In genomic region chr14:76951149-76951548, GRCh38 we compare ENCODE assay signal across 16 cellular contexts.
A peak's percentile ranks its signal among the peaks of the same experiment; 100 is the strongest.
DNase-seq lines count a peak whose midpoint lies in the region; ATAC-seq and TF ChIP-seq lines count a peak whose summit lies in the region.
"Had no signal": no experiment of that assay in that cellular context is flagged by ENCODE, and none has a peak within 500 bp of the region (broad histone marks: within the 10 kb centered on the region; RNA-seq: fewer than 3 reads in every experiment).

No MANE protein-coding gene starts in this region.

- H3K4me1 Mint-ChIP-seq in activated naive CD8-positive, alpha-beta T cell treated with anti-CD3 and anti-CD28 coated beads, Interleukin-2, amount 50 U/mL, for 24 hours, result peaks cover 73% of the 10 kb centered on the region

- no peaks in the 10 kb centered on the region for H3K36me3 Mint-ChIP-seq in activated naive CD8-positive, alpha-beta T cell treated with anti-CD3 and anti-CD28 coated beads, Interleukin-2, amount 50 U/mL, for 24 hours (ENCODE audit: low read depth)

- no peaks in the 10 kb centered on the region for H3K9me3 Mint-ChIP-seq in activated naive CD8-positive, alpha-beta T cell treated with anti-CD3 and anti-CD28 coated beads, Interleukin-2, amount 50 U/mL, for 24 hours
- H3K9me3 Mint-ChIP-seq: activated CD4-positive, alpha-beta T cell treated with anti-CD3 and anti-CD28 coated beads, Interleukin-2, amount 10 ng/mL, durations not matched to agents 7 days and 5 days had no signal

- H3K4me2 ChIP-seq in hepatocyte, result no peak overlapping the region

- 56% methylated on average over 8 of the region's 10 CpGs for WGBS in hepatocyte (ENCODE audit: low lambda C conversion rate, missing lambda C conversion rate)

- CTCF ChIA-PET in GM10248 (lab: Yijun Ruan, JAX), result interaction anchor here (3.0 kb wide), 1 partner anchor 11 kb away, joined by 11 read pairs; no protein-coding TSS in a partner anchor

- DNase-seq in GM03348 (ENCODE audit: low spot score) (peak; percentile 41), hepatocyte (ENCODE audit: low spot score) (peak; percentile 27), GM10248 (ENCODE audit: extremely low spot score) (no peak), NCI-H2081 treated with DMSO at 0.1 percent for 48 hours (lab: John Stamatoyannopoulos, UW) (no peak), NCI-H1048 (lab: John Stamatoyannopoulos, UW) (no peak)
- DNase-seq in activated naive CD8-positive, alpha-beta T cell treated with anti-CD3 and anti-CD28 coated beads, Interleukin-2, amount 50 U/mL, for 24 hours, result no peak
- DNase-seq: activated CD4-positive, alpha-beta T cell treated with anti-CD3 and anti-CD28 coated beads, Interleukin-2, amount 10 ng/mL, durations not matched to agents 7 days and 5 days; activated gamma-delta T cell; COR-L47; foreskin keratinocyte; NCI-H2171 treated with DMSO at 0.1 percent for 48 hours; pancreas; stimulated activated CD4-positive, alpha-beta T cell treated with anti-CD3 and anti-CD28 coated beads, Interleukin-4, amount 100 ng/mL, for 24 hours had no signal

- H3K36me3 ChIP-seq in hepatocyte (replicated peaks; ENCODE audit: insufficient read depth, low read depth), result no peaks in the 10 kb centered on the region
- H3K36me3 ChIP-seq: pancreas had no signal

- peak overlapping the region; percentile 77 for H3K27ac ChIP-seq in hepatocyte
- H3K27ac ChIP-seq in skin epidermis, result peak overlapping the region in 19 of 21 experiments; percentile 1 to 91 (median 66)
- H3K27ac ChIP-seq: foreskin keratinocyte had no signal

- no peak overlapping the region for H3K4me3 Mint-ChIP-seq in activated naive CD8-positive, alpha-beta T cell treated with anti-CD3 and anti-CD28 coated beads, Interleukin-2, amount 50 U/mL, for 24 hours
- H3K4me3 Mint-ChIP-seq: activated CD4-positive, alpha-beta T cell treated with anti-CD3 and anti-CD28 coated beads, Interleukin-2, amount 10 ng/mL, durations not matched to agents 7 days and 5 days had no signal

- H3K27me3 Mint-ChIP-seq in activated naive CD8-positive, alpha-beta T cell treated with anti-CD3 and anti-CD28 coated beads, Interleukin-2, amount 50 U/mL, for 24 hours, result no peaks in the 10 kb centered on the region
- H3K27me3 Mint-ChIP-seq: activated CD4-positive, alpha-beta T cell treated with anti-CD3 and anti-CD28 coated beads, Interleukin-2, amount 10 ng/mL, durations not matched to agents 7 days and 5 days had no signal

- no peaks in the 10 kb centered on the region for H3K9me2 ChIP-seq in hepatocyte (replicated peaks; ENCODE audit: insufficient read depth)

- TF ChIP-seq CTCF in hepatocyte (IDR thresholded peaks at IDR 0.05; ENCODE audit: poor library complexity) (no peak), GM10248 (IDR thresholded peaks at IDR 0.05; ENCODE audit: control extremely low read depth, extremely low read depth, low read depth, missing control alignments) (no peak)

- peaks cover 65% of the 10 kb centered on the region for H3K4me1 ChIP-seq in hepatocyte (ENCODE audit: insufficient read depth)

- H3K79me2 ChIP-seq in hepatocyte, result no peaks in the 10 kb centered on the region

- POLR2A ChIA-PET in GM10248 (lab: Yijun Ruan, JAX), result no interaction called here

- H3K4me3 ChIP-seq in hepatocyte (no peak overlapping the region), skin epidermis (no peak overlapping the region)
- H3K4me3 ChIP-seq: pancreas had no signal

- H3K27me3 ChIP-seq in hepatocyte, result no peaks in the 10 kb centered on the region
- H3K27me3 ChIP-seq: foreskin keratinocyte, pancreas had no signal

- H3K27ac Mint-ChIP-seq in activated naive CD8-positive, alpha-beta T cell treated with anti-CD3 and anti-CD28 coated beads, Interleukin-2, amount 50 U/mL, for 24 hours, result peak overlapping the region; percentile 47
- H3K27ac Mint-ChIP-seq: activated CD4-positive, alpha-beta T cell treated with anti-CD3 and anti-CD28 coated beads, Interleukin-2, amount 10 ng/mL, durations not matched to agents 7 days and 5 days had no signal

- no peaks in the 10 kb centered on the region for H3K9me3 ChIP-seq in hepatocyte (ENCODE audit: low read depth)
- H3K9me3 ChIP-seq: pancreas had no signal

- ATAC-seq in activated naive CD8-positive, alpha-beta T cell treated with anti-CD3 and anti-CD28 coated beads, Interleukin-2, amount 50 U/mL, for 24 hours, result no peak
- ATAC-seq in HG03139 (IDR thresholded peaks at IDR 0.05; ENCODE audit: unreplicated experiment), result no peak
- ATAC-seq: foreskin keratinocyte, left lobe of liver, pancreas had no signal

- H2AFZ ChIP-seq in hepatocyte, result no peak overlapping the region

- H4K20me1 ChIP-seq in hepatocyte (ENCODE audit: insufficient read depth, poor library complexity, severe bottlenecking), result no peaks in the 10 kb centered on the region

Comparison
In these comparisons a context has a peak if more than half of its experiments do, and no peak if none do; other contexts are left out.
1. DNase-seq: peak in GM03348 (single experiment) and hepatocyte (single experiment); none in activated naive CD8-positive, alpha-beta T cell treated with anti-CD3 and anti-CD28 coated beads, Interleukin-2, amount 50 U/mL, for 24 hours (single experiment), GM10248 (single experiment), NCI-H2081 treated with DMSO at 0.1 percent for 48 hours (single experiment) and NCI-H1048 (single experiment).